Comparison of ENCODE assay signal across 1 cellular context in the genomic region with DNA sequence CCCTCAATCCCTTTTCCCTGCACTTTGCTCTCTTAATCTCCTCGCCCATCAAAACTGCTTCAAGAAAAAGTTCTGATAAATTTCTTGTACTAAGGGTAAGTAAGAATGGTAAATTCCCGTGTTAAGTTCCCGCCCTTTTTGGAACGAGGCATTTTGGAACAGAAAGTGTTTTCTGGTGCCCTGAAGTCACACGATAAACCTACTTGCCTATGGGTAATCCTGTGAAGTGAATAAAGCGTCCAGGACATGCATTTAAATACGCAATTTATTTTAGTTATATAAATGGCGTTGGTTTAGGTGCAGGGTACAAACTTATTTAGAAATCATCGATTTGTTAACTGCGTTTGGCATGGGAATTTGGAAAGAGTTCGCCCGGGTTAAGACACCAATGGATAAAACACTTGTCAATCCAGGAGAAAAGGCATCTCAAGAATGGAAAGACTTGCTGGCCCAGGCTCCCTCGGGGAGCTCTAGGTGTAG.
A peak's percentile ranks its signal among the peaks of the same experiment; 100 is the strongest.
TF ChIP-seq lines count a peak whose summit lies in the region.

No MANE protein-coding gene starts in this region.

TF ChIP-seq in GM12878, 131 proteins besides CTCF, POLR2A, EP300 and RAD21:
- TF ChIP-seq, protein P1, sequence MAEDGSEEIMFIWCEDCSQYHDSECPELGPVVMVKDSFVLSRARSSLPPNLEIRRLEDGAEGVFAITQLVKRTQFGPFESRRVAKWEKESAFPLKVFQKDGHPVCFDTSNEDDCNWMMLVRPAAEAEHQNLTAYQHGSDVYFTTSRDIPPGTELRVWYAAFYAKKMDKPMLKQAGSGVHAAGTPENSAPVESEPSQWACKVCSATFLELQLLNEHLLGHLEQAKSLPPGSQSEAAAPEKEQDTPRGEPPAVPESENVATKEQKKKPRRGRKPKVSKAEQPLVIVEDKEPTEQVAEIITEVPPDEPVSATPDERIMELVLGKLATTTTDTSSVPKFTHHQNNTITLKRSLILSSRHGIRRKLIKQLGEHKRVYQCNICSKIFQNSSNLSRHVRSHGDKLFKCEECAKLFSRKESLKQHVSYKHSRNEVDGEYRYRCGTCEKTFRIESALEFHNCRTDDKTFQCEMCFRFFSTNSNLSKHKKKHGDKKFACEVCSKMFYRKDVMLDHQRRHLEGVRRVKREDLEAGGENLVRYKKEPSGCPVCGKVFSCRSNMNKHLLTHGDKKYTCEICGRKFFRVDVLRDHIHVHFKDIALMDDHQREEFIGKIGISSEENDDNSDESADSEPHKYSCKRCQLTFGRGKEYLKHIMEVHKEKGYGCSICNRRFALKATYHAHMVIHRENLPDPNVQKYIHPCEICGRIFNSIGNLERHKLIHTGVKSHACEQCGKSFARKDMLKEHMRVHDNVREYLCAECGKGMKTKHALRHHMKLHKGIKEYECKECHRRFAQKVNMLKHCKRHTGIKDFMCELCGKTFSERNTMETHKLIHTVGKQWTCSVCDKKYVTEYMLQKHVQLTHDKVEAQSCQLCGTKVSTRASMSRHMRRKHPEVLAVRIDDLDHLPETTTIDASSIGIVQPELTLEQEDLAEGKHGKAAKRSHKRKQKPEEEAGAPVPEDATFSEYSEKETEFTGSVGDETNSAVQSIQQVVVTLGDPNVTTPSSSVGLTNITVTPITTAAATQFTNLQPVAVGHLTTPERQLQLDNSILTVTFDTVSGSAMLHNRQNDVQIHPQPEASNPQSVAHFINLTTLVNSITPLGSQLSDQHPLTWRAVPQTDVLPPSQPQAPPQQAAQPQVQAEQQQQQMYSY (CRISPR knock-in tag; IDR thresholded peaks at IDR 0.05): no peak
- TF ChIP-seq NR2C2 (IDR thresholded peaks at IDR 0.05; ENCODE audit: borderline replicate concordance, control insufficient read depth, insufficient read length, low read depth) (no peak), ZNF384 (IDR thresholded peaks at IDR 0.05; ENCODE audit: borderline replicate concordance, low read depth, low read length) (no peak), MXI1 (IDR thresholded peaks at IDR 0.05; ENCODE audit: low read depth, low read length) (0 out of 2 replicates have a peak, but pooled peaks have one; percentile 6), MAX (IDR thresholded peaks at IDR 0.05; ENCODE audit: low read depth, low read length) (0 out of 2 replicates have a peak, but pooled peaks have one; percentile 9), RB1 (IDR thresholded peaks at IDR 0.05; ENCODE audit: borderline replicate concordance) (0 out of 2 replicates have a peak, but pooled peaks have one; percentile 35), SKIL (IDR thresholded peaks at IDR 0.05; ENCODE audit: low read depth, poor library complexity, severe bottlenecking) (no peak), ETV6 (conservative IDR thresholded peaks at IDR 0.05 in 1 of 2, IDR thresholded peaks at IDR 0.05 in 1 of 2; ENCODE audit: borderline replicate concordance in 1 of 2, low read depth in 1 of 2) (no peak), PAX8 (IDR thresholded peaks at IDR 0.05) (no peak), MTA3 (IDR thresholded peaks at IDR 0.05; ENCODE audit: borderline replicate concordance, low read length) (peak; percentile 60; the same call in 1 of the 2 replicates), RAD51 (IDR thresholded peaks at IDR 0.05) (no peak)
- TF ChIP-seq, protein P2, sequence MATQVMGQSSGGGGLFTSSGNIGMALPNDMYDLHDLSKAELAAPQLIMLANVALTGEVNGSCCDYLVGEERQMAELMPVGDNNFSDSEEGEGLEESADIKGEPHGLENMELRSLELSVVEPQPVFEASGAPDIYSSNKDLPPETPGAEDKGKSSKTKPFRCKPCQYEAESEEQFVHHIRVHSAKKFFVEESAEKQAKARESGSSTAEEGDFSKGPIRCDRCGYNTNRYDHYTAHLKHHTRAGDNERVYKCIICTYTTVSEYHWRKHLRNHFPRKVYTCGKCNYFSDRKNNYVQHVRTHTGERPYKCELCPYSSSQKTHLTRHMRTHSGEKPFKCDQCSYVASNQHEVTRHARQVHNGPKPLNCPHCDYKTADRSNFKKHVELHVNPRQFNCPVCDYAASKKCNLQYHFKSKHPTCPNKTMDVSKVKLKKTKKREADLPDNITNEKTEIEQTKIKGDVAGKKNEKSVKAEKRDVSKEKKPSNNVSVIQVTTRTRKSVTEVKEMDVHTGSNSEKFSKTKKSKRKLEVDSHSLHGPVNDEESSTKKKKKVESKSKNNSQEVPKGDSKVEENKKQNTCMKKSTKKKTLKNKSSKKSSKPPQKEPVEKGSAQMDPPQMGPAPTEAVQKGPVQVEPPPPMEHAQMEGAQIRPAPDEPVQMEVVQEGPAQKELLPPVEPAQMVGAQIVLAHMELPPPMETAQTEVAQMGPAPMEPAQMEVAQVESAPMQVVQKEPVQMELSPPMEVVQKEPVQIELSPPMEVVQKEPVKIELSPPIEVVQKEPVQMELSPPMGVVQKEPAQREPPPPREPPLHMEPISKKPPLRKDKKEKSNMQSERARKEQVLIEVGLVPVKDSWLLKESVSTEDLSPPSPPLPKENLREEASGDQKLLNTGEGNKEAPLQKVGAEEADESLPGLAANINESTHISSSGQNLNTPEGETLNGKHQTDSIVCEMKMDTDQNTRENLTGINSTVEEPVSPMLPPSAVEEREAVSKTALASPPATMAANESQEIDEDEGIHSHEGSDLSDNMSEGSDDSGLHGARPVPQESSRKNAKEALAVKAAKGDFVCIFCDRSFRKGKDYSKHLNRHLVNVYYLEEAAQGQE (IDR thresholded peaks at IDR 0.05; ENCODE audit: low read depth, low read length): no peak
- TF ChIP-seq, protein P3, sequence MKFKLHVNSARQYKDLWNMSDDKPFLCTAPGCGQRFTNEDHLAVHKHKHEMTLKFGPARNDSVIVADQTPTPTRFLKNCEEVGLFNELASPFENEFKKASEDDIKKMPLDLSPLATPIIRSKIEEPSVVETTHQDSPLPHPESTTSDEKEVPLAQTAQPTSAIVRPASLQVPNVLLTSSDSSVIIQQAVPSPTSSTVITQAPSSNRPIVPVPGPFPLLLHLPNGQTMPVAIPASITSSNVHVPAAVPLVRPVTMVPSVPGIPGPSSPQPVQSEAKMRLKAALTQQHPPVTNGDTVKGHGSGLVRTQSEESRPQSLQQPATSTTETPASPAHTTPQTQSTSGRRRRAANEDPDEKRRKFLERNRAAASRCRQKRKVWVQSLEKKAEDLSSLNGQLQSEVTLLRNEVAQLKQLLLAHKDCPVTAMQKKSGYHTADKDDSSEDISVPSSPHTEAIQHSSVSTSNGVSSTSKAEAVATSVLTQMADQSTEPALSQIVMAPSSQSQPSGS (IDR thresholded peaks at IDR 0.05; ENCODE audit: low read length): peak; percentile 39; the same call in 1 of the 2 replicates
